8 cellular contexts compared by ENCODE assay signal in genomic region chr19:1213391-1214286, GRCh38. TPM values are rescaled to one million over a fixed set of nuclear protein-coding genes. Genes with fewer than 3 reads are reported as not detected.
DNase-seq lines count a peak whose midpoint lies in the region; ATAC-seq and TF ChIP-seq lines count a peak whose summit lies in the region.

No MANE protein-coding gene starts in this region.

- intact Hi-C loops in CD14-positive monocyte (cut with micrococcal nuclease): no loop called here
- intact Hi-C loops in esophagus muscularis mucosa (cut with DNase I): no loop called here
- intact Hi-C loops in vagina (cut with DNase I): no loop called here

- TF ChIP-seq CTCF in CD14-positive monocyte (IDR thresholded peaks at IDR 0.05): no peak
- TF ChIP-seq CTCF in esophagus muscularis mucosa (IDR thresholded peaks at IDR 0.05): no peak
- no peak for TF ChIP-seq CTCF in neural crest cell (conservative IDR thresholded peaks at IDR 0.05)
- TF ChIP-seq CTCF in vagina (IDR thresholded peaks at IDR 0.05): no peak

- no peak for TF ChIP-seq EP300 in esophagus muscularis mucosa (IDR thresholded peaks at IDR 0.05)

- H3K36me3 Mint-ChIP-seq in CD14-positive monocyte (peaks cover 24 to 66% of the 10 kb centered on the region in 2 donors), neural crest cell (ENCODE audit: low read depth) (peaks cover 2% of the 10 kb centered on the region)

- H3K9me3 ChIP-seq in esophagus muscularis mucosa: no peaks in the 10 kb centered on the region
- no peaks in the 10 kb centered on the region for H3K9me3 ChIP-seq in vagina

- ATAC-seq in GM21529 (IDR thresholded peaks at IDR 0.05; ENCODE audit: unreplicated experiment): no peak
- no peak for ATAC-seq in HG02885 (IDR thresholded peaks at IDR 0.05; ENCODE audit: poor library complexity, unreplicated experiment)

- H3K27me3 ChIP-seq in esophagus muscularis mucosa (no peaks in the 10 kb centered on the region), vagina (no peaks in the 10 kb centered on the region)

- H3K27ac Mint-ChIP-seq in CD14-positive monocyte: peak overlapping the region; percentile 87 to 99 (median 96)
- no peak overlapping the region for H3K27ac Mint-ChIP-seq in neural crest cell (ENCODE audit: unreplicated experiment)

- peak; percentile 90 for DNase-seq in CD14-positive monocyte (ENCODE audit: low spot score)
- peak; percentile 97 for DNase-seq in KBM-7
- DNase-seq in activated CD4-positive, alpha-beta T cell treated with anti-CD3 and anti-CD28 coated beads, Interleukin-2, amount 50 U/mL, for 48 hours: peak; percentile 57 to 73
- no peak for DNase-seq in esophagus muscularis mucosa (ENCODE audit: extremely low spot score)
- no peak for DNase-seq in neural crest cell (ENCODE audit: low read depth, low spot score)
- no peak for DNase-seq in vagina (ENCODE audit: extremely low spot score in 2 of 2)

- peak overlapping the region; percentile 80 to 85 (median 82) for H3K27ac ChIP-seq in esophagus muscularis mucosa (replicated peaks in 1 of 4)
- peak overlapping the region; percentile 85 for H3K27ac ChIP-seq in vagina

- H3K4me3 Mint-ChIP-seq in CD14-positive monocyte: peak overlapping the region; percentile 67 to 76
- H3K4me3 Mint-ChIP-seq in neural crest cell: peak overlapping the region; percentile 59

- H3K36me3 ChIP-seq in esophagus muscularis mucosa: peaks cover 0 to 29% (median 12%) of the 10 kb centered on the region in 4 donors
- H3K36me3 ChIP-seq in vagina: no peaks in the 10 kb centered on the region

- H3K4me1 ChIP-seq in esophagus muscularis mucosa (peaks cover 94 to 99% (median 95%) of the 10 kb centered on the region in 4 donors), vagina (peaks cover 92% of the 10 kb centered on the region)

- H3K9me3 Mint-ChIP-seq in CD14-positive monocyte: no peaks in the 10 kb centered on the region
- no peaks in the 10 kb centered on the region for H3K9me3 Mint-ChIP-seq in neural crest cell

- WGBS in esophagus muscularis mucosa: 62% methylated on average over 28 of the region's 39 CpGs

- H3K4me3 ChIP-seq in esophagus muscularis mucosa: peak overlapping the region in 2 of 4 donors; percentile 14 to 32
- H3K4me3 ChIP-seq in vagina: peak overlapping the region; percentile 16 to 20

- no peak for TF ChIP-seq POLR2A in esophagus muscularis mucosa (IDR thresholded peaks at IDR 0.05; ENCODE audit: low read depth)
- peak in 1 of 2 donors; percentile 7 for TF ChIP-seq POLR2A in vagina (IDR thresholded peaks at IDR 0.05)

- H3K4me1 Mint-ChIP-seq in CD14-positive monocyte (peaks cover 37% of the 10 kb centered on the region), neural crest cell (peaks cover 29% of the 10 kb centered on the region)

- in situ Hi-C loops in KBM-7 (cut with MboI; ENCODE audit: low pct_unique_long_range_greater_than_20kb, low sequenced_read_pairs): no loop called here

- H3K27me3 Mint-ChIP-seq in CD14-positive monocyte (ENCODE audit: low read depth in 3 of 3) (peaks cover 0 to 3% (median 0%) of the 10 kb centered on the region in 3 donors), neural crest cell (ENCODE audit: low read depth) (no peaks in the 10 kb centered on the region)

RNA-seq across cellular contexts. Expression of gene STK11, which starts 8.1 kb away (rescaled TPM):
- polyA plus RNA-seq in CD14-positive monocyte: 10 to 100 TPM in 1 of 2 donors, 1 to 10 TPM in 1; 6.2 to 15.4 TPM
- total RNA-seq in esophagus muscularis mucosa (10 to 100 TPM; 52.2 to 95.7 (median 73.2) TPM), neural crest cell (55.8 and 60.2 TPM in 2 replicates), vagina (54.5 TPM)

RNA-seq across cellular contexts. Expression of gene CBARP, which starts 24.2 kb away (rescaled TPM):
- not detected for polyA plus RNA-seq in CD14-positive monocyte
- total RNA-seq in esophagus muscularis mucosa (1 to 10 TPM in 1 of 4 donors, under 1 TPM in 2, not detected in 1; 0.58 to 1.0 (median 0.99) TPM), neural crest cell (26.2 and 27.1 TPM in 2 replicates), vagina (3.9 TPM)

RNA-seq across cellular contexts. Expression of gene ATP5F1D, which starts 27.9 kb away (rescaled TPM):
- polyA plus RNA-seq in CD14-positive monocyte: 100 to 1,000 TPM; 143 to 160 TPM
- total RNA-seq in esophagus muscularis mucosa: 100 to 1,000 TPM in 2 of 4 donors, 10 to 100 TPM in 2; 77.5 to 140 (median 109) TPM
- 140 and 141 TPM in 2 replicates for total RNA-seq in neural crest cell
- 154 TPM for total RNA-seq in vagina

RNA-seq across cellular contexts. Expression of gene MIDN, which starts 34.7 kb away (rescaled TPM):
- 10 to 100 TPM in 1 of 2 donors, 1 to 10 TPM in 1; 5.6 to 11.0 TPM for polyA plus RNA-seq in CD14-positive monocyte
- total RNA-seq in esophagus muscularis mucosa (10 to 100 TPM; 20.3 to 72.2 (median 31.8) TPM), neural crest cell (177 and 187 TPM in 2 replicates), vagina (170 TPM)

RNA-seq across cellular contexts. Expression of gene SBNO2, which starts 39.6 kb away (rescaled TPM):
- 1 to 10 TPM in 1 of 2 donors, under 1 TPM in 1; 0.71 to 2.6 TPM for polyA plus RNA-seq in CD14-positive monocyte
- total RNA-seq in esophagus muscularis mucosa: 100 to 1,000 TPM in 1 of 4 donors, 10 to 100 TPM in 3; 16.2 to 141 (median 30.5) TPM
- total RNA-seq in neural crest cell: 28.0 and 32.5 TPM in 2 replicates
- 54.0 TPM for total RNA-seq in vagina

Comparison
In these comparisons a context has a peak if more than half of its experiments do, and no peak if none do; other contexts are left out.
1. DNase-seq: peak in CD14-positive monocyte (single experiment), KBM-7 (single experiment) and activated CD4-positive, alpha-beta T cell treated with anti-CD3 and anti-CD28 coated beads, Interleukin-2, amount 50 U/mL, for 48 hours (2 of 2); none in esophagus muscularis mucosa (single experiment), neural crest cell (single experiment) and vagina (0 of 2).